Comparison of ENCODE assay signal across 11 cellular contexts in the genomic region with DNA sequence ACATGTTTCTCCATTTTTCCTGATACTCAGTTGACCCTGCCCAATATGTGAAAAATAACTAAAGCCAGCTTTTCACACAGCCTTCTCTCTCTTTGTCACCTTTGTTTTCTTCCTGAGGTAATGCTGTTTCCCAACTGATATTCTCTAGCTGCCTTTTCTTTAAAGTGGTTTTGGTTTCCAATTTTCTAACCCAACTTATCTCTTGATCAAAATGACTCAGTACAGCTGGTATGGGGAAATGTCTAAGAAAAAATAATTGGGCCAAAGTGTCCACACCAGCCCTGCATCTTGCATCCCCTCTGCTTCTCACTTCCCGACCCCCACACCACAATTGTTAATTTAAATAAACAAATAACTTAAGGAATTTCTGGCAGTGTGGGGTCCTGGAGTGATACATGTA.
DNase-seq lines count a peak whose midpoint lies in the region; ATAC-seq and TF ChIP-seq lines count a peak whose summit lies in the region.
"Had no signal": no experiment of that assay in that cellular context is flagged by ENCODE, and none has a peak within 500 bp of the region (broad histone marks: within the 10 kb centered on the region; RNA-seq: fewer than 3 reads in every experiment).

No MANE protein-coding gene starts in this region.

- peak overlapping the region; percentile 48; the same call in 1 of the 2 replicates for H3K4ac ChIP-seq in IMR-90 (ENCODE audit: low read depth, low read length)

- DNase-seq in AG08396 (ENCODE audit: low spot score) (peak; percentile 4), IMR-90 (peak; percentile 46), cardiac fibroblast (ENCODE audit: low read depth in 2 of 2) (peak; percentile 36 to 68), NCI-H2107 treated with DMSO at 0.1 percent for 48 hours (lab: John Stamatoyannopoulos, UW; ENCODE audit: unreplicated experiment) (no peak)
- DNase-seq in stimulated activated CD8-positive, alpha-beta memory T cell treated with anti-CD3 and anti-CD28 coated beads, Interleukin-4, amount 100 ng/mL, for 48 hours: no peak
- no peak for DNase-seq in activated T-helper 1 cell treated with anti-CD3 and anti-CD28 coated beads, Interleukin-12 subunit alpha, Interleukin-12 subunit beta, Interleukin-2, Interleukin-4 antibody, amounts not matched to agents 30 ng/mL and 10 ng/mL and 1 ng/mL, durations not matched to agents 14 hours and 24 hours and 36 hours (ENCODE audit: low spot score)
- DNase-seq: immature natural killer cell, posterior cingulate gyrus, T-cell had no signal

- H3K4me2 ChIP-seq in IMR-90 (ENCODE audit: low read depth, low read length): no peak overlapping the region

- no peak overlapping the region for H4K91ac ChIP-seq in IMR-90 (ENCODE audit: insufficient read depth, low read depth, low read length)

- H3K4me1 Mint-ChIP-seq in activated T-helper 1 cell treated with anti-CD3 and anti-CD28 coated beads, Interleukin-12 subunit alpha, Interleukin-12 subunit beta, Interleukin-2, Interleukin-4 antibody, amounts not matched to agents 30 ng/mL and 10 ng/mL and 1 ng/mL, durations not matched to agents 14 hours and 24 hours and 36 hours (ENCODE audit: low read depth): no peaks in the 10 kb centered on the region
- H3K4me1 Mint-ChIP-seq: T-cell had no signal

- ATAC-seq in GM21367 (IDR thresholded peaks at IDR 0.05; ENCODE audit: unreplicated experiment): peak; percentile 34
- ATAC-seq in IMR-90 (ENCODE audit: low read depth): no peak
- no peak for ATAC-seq in GM21515 (IDR thresholded peaks at IDR 0.05; ENCODE audit: unreplicated experiment)
- ATAC-seq: T-cell had no signal

- H2AK9ac ChIP-seq in IMR-90 (replicated peaks; ENCODE audit: low read depth, low read length, poor library complexity): no peak overlapping the region

- no peak for TF ChIP-seq RAD21 in IMR-90 (IDR thresholded peaks at IDR 0.05; ENCODE audit: low read length)

- H3K14ac ChIP-seq in IMR-90 (replicated peaks; ENCODE audit: low read depth, low read length): peak overlapping the region; percentile 52; the same call in 1 of the 2 replicates

- CTCF ChIA-PET in IMR-90 (lab: Yijun Ruan, JAX): interaction anchor here (0.6 to 1.4 kb wide), 2 partner anchors 586 to 666 kb away, joined by 3 read pairs; no protein-coding TSS in a partner anchor

- no peak for TF ChIP-seq POLR2A in IMR-90 (IDR thresholded peaks at IDR 0.05; ENCODE audit: low read depth, low read length)

- H3K9me3 Mint-ChIP-seq in activated T-helper 1 cell treated with anti-CD3 and anti-CD28 coated beads, Interleukin-12 subunit alpha, Interleukin-12 subunit beta, Interleukin-2, Interleukin-4 antibody, amounts not matched to agents 30 ng/mL and 10 ng/mL and 1 ng/mL, durations not matched to agents 14 hours and 24 hours and 36 hours: no peaks in the 10 kb centered on the region

- no peak overlapping the region for H3K27ac Mint-ChIP-seq in activated T-helper 1 cell treated with anti-CD3 and anti-CD28 coated beads, Interleukin-12 subunit alpha, Interleukin-12 subunit beta, Interleukin-2, Interleukin-4 antibody, amounts not matched to agents 30 ng/mL and 10 ng/mL and 1 ng/mL, durations not matched to agents 14 hours and 24 hours and 36 hours
- H3K27ac Mint-ChIP-seq: T-cell had no signal

- peak overlapping the region; percentile 83 for H2BK20ac ChIP-seq in IMR-90 (ENCODE audit: low read depth, low read length)

- H2BK120ac ChIP-seq in IMR-90 (ENCODE audit: low read depth, low read length): peak overlapping the region; percentile 52

- no peak overlapping the region for H3K27ac ChIP-seq in IMR-90 (ENCODE audit: insufficient read depth, low read length)

- BruUV-seq in IMR-90 (replicated peaks; lab: Mats Ljungman, UMichigan): no TSS peak

- H3K18ac ChIP-seq in IMR-90 (ENCODE audit: low read depth, low read length): no peak overlapping the region; the same call in 1 of the 2 replicates

- H3K36me3 Mint-ChIP-seq in activated T-helper 1 cell treated with anti-CD3 and anti-CD28 coated beads, Interleukin-12 subunit alpha, Interleukin-12 subunit beta, Interleukin-2, Interleukin-4 antibody, amounts not matched to agents 30 ng/mL and 10 ng/mL and 1 ng/mL, durations not matched to agents 14 hours and 24 hours and 36 hours (ENCODE audit: low read depth): no peaks in the 10 kb centered on the region
- H3K36me3 Mint-ChIP-seq: immature natural killer cell, T-cell had no signal

- no peaks in the 10 kb centered on the region for H3K36me3 ChIP-seq in IMR-90 (ENCODE audit: control insufficient read depth, insufficient read depth, low read length)

- POLR2A ChIA-PET in IMR-90 (lab: Charles Lee; ENCODE audit: unreplicated experiment): no interaction called here

- H3K56ac ChIP-seq in IMR-90 (ENCODE audit: extremely low read depth, insufficient read depth, low read length): no peak overlapping the region

- H3K4me3 ChIP-seq in IMR-90 (ENCODE audit: insufficient read depth, low read depth, low read length) (no peak overlapping the region), cardiac fibroblast (replicated peaks in 1 of 2; ENCODE audit: low read depth in 2 of 2, low read length in 2 of 2) (no peak overlapping the region)

- dilution Hi-C loops in IMR-90 (cut with HindIII; ENCODE audit: low sequenced_read_pairs, unreplicated experiment): no loop called here

- H3K27me3 ChIP-seq in IMR-90 (ENCODE audit: control insufficient read depth, insufficient read depth, low read length): no peaks in the 10 kb centered on the region

- no peaks in the 10 kb centered on the region; the same call in 1 of the 2 replicates for H3K4me1 ChIP-seq in IMR-90 (ENCODE audit: control insufficient read depth, insufficient read depth, low read length)

- H3K4me3 Mint-ChIP-seq in activated T-helper 1 cell treated with anti-CD3 and anti-CD28 coated beads, Interleukin-12 subunit alpha, Interleukin-12 subunit beta, Interleukin-2, Interleukin-4 antibody, amounts not matched to agents 30 ng/mL and 10 ng/mL and 1 ng/mL, durations not matched to agents 14 hours and 24 hours and 36 hours: no peak overlapping the region
- H3K4me3 Mint-ChIP-seq: immature natural killer cell, T-cell had no signal

- no peaks in the 10 kb centered on the region for H3K27me3 Mint-ChIP-seq in activated T-helper 1 cell treated with anti-CD3 and anti-CD28 coated beads, Interleukin-12 subunit alpha, Interleukin-12 subunit beta, Interleukin-2, Interleukin-4 antibody, amounts not matched to agents 30 ng/mL and 10 ng/mL and 1 ng/mL, durations not matched to agents 14 hours and 24 hours and 36 hours (ENCODE audit: insufficient read depth)
- H3K27me3 Mint-ChIP-seq: T-cell had no signal

- no peaks in the 10 kb centered on the region for H4K20me1 ChIP-seq in IMR-90 (ENCODE audit: insufficient read depth, low read length)

- H2BK15ac ChIP-seq in IMR-90 (ENCODE audit: low read depth, low read length): no peak overlapping the region

- intact Hi-C loops in IMR-90 (cut with micrococcal nuclease): no loop called here
- intact Hi-C loops in activated T-helper 1 cell treated with anti-CD3 and anti-CD28 coated beads, Interleukin-12 subunit alpha, Interleukin-12 subunit beta, Interleukin-2, Interleukin-4 antibody, amounts not matched to agents 30 ng/mL and 10 ng/mL and 1 ng/mL, durations not matched to agents 14 hours and 24 hours and 36 hours (cut with micrococcal nuclease): no loop called here

- H3K9me3 ChIP-seq in IMR-90 (ENCODE audit: control insufficient read depth, insufficient read depth, low read length): no peaks in the 10 kb centered on the region

- in situ Hi-C loops in IMR-90 (cut with MboI; ENCODE audit: low sequenced_read_pairs): no loop called here

- H2AFZ ChIP-seq in IMR-90 (replicated peaks; ENCODE audit: low read length, poor library complexity): no peak overlapping the region

- no peak overlapping the region for H3K9ac ChIP-seq in IMR-90 (ENCODE audit: low read depth, low read length)

- H3K79me1 ChIP-seq in IMR-90 (ENCODE audit: low read depth in 1 of 2, low read length in 2 of 2): no peaks in the 10 kb centered on the region

- H2AK5ac ChIP-seq in IMR-90 (ENCODE audit: low read depth, low read length): no peak overlapping the region

- TF ChIP-seq CTCF in IMR-90 (conservative IDR thresholded peaks at IDR 0.05; ENCODE audit: low read depth, low read length) (no peak), cardiac fibroblast (IDR thresholded peaks at IDR 0.05; ENCODE audit: low read depth, low read length) (no peak)

- no peak overlapping the region for H2BK5ac ChIP-seq in IMR-90 (ENCODE audit: low read depth, low read length, poor library complexity, severe bottlenecking)

- H3K9me1 ChIP-seq in IMR-90 (ENCODE audit: insufficient read depth, low read length): peaks cover 3% of the 10 kb centered on the region; the same call in 1 of the 2 replicates

- whole genome bisulfite sequencing in IMR-90 (ENCODE audit: extremely low coverage in 2 of 2, insufficient read length in 1 of 2), 2 experiments: no CpG with 5 or more reads among the region's 1 CpG

- H4K5ac ChIP-seq in IMR-90 (ENCODE audit: low read depth, low read length): no peak overlapping the region

- peak overlapping the region; percentile 74; the same call in 1 of the 2 replicates for H3K23ac ChIP-seq in IMR-90 (ENCODE audit: low read depth, low read length)

- 0 out of 4 replicates have a peak overlapping the region, but pooled peaks of 1 of the 2 experiments have one; percentile 14 for H4K8ac ChIP-seq in IMR-90 (ENCODE audit: low read depth in 2 of 2, low read length in 2 of 2)

TF ChIP-seq in IMR-90, 13 proteins besides CTCF, POLR2A, EP300 and RAD21:
- TF ChIP-seq SMC3 (IDR thresholded peaks at IDR 0.05; ENCODE audit: low read depth, low read length) (no peak), CHD1 (IDR thresholded peaks at IDR 0.05; ENCODE audit: low read depth, low read length) (no peak), CEBPB (IDR thresholded peaks at IDR 0.05; ENCODE audit: low read depth, low read length) (no peak), MXI1 (IDR thresholded peaks at IDR 0.05; ENCODE audit: borderline replicate concordance, low read depth, low read length) (no peak), RFX5 (IDR thresholded peaks at IDR 0.05; ENCODE audit: low read depth, low read length) (no peak), RCOR1 (IDR thresholded peaks at IDR 0.05; ENCODE audit: insufficient replicate concordance, low read length) (no peak)

Comparison
In these comparisons a context has a peak if more than half of its experiments do, and no peak if none do; other contexts are left out.
1. DNase-seq: peak in AG08396 (single experiment), IMR-90 (single experiment) and cardiac fibroblast (2 of 2); none in stimulated activated CD8-positive, alpha-beta memory T cell treated with anti-CD3 and anti-CD28 coated beads, Interleukin-4, amount 100 ng/mL, for 48 hours (single experiment), NCI-H2107 treated with DMSO at 0.1 percent for 48 hours (single experiment) and activated T-helper 1 cell treated with anti-CD3 and anti-CD28 coated beads, Interleukin-12 subunit alpha, Interleukin-12 subunit beta, Interleukin-2, Interleukin-4 antibody, amounts not matched to agents 30 ng/mL and 10 ng/mL and 1 ng/mL, durations not matched to agents 14 hours and 24 hours and 36 hours (single experiment).